Comparison of ENCODE assay signal across 8 cellular contexts in genomic region chr17:43673516-43674323, GRCh38. TPM values are rescaled to one million over a fixed set of nuclear protein-coding genes. Genes with fewer than 3 reads are reported as not detected.
DNase-seq lines count a peak whose midpoint lies in the region; ATAC-seq and TF ChIP-seq lines count a peak whose summit lies in the region.

No MANE protein-coding gene starts in this region.

- CTCF ChIA-PET in OCI-LY7 (lab: Charles Lee; ENCODE audit: unreplicated experiment): interaction anchor here (1.1 kb wide), 1 partner anchor 97 kb away, joined by 6 read pairs; no protein-coding TSS in a partner anchor

- peaks cover 14% of the 10 kb centered on the region for H3K4me1 ChIP-seq in OCI-LY7 (ENCODE audit: insufficient read depth, low read length, poor library complexity, severe bottlenecking)

- peaks cover 5 to 15% of the 10 kb centered on the region in 2 donors for H3K27me3 Mint-ChIP-seq in natural killer cell (ENCODE audit: low read depth in 2 of 2)

- TF ChIP-seq CTCF in HFF-Myc (IDR thresholded peaks at IDR 0.05; ENCODE audit: low read depth, low read length, missing control alignments) (peak; percentile 96), OCI-LY7 (conservative IDR thresholded peaks at IDR 0.05; ENCODE audit: low read length) (peak; percentile 91), natural killer cell (IDR thresholded peaks at IDR 0.05) (peak; percentile 83)

- H3K4me3 ChIP-seq in HFF-Myc (replicated peaks; ENCODE audit: low read depth, low read length) (no peak overlapping the region), OCI-LY7 (ENCODE audit: low read depth, low read length, poor library complexity, severe bottlenecking) (no peak overlapping the region)

- H4K20me1 ChIP-seq in OCI-LY7 (ENCODE audit: insufficient read depth, low read length): no peaks in the 10 kb centered on the region

- no TSS peak for BruUV-seq in OCI-LY7 (replicated peaks; lab: Mats Ljungman, UMichigan)

- no peaks in the 10 kb centered on the region for H3K9me2 ChIP-seq in OCI-LY7 (ENCODE audit: insufficient read depth, low read length)

- no peak overlapping the region for H3K4me3 Mint-ChIP-seq in natural killer cell

- intact Hi-C loops in OCI-LY7 (cut with micrococcal nuclease; ENCODE audit: unreplicated experiment) (loop anchor here (1.0 to 5.0 kb wide), 2 partner anchors 97 to 281 kb away; no protein-coding TSS in a partner anchor), natural killer cell (cut with micrococcal nuclease) (loop anchor here (1.0 kb wide), 1 partner anchor 97 kb away; no protein-coding TSS in a partner anchor)

- no peak overlapping the region for H3K4me2 ChIP-seq in OCI-LY7 (ENCODE audit: low read length)

- no peaks in the 10 kb centered on the region for H3K36me3 ChIP-seq in OCI-LY7 (ENCODE audit: insufficient read depth, low read length)

- H3K4me1 Mint-ChIP-seq in natural killer cell: peaks cover 6 to 11% of the 10 kb centered on the region in 2 donors

- POLR2A ChIA-PET in OCI-LY7 (lab: Charles Lee): no interaction called here

- H2AFZ ChIP-seq in OCI-LY7 (ENCODE audit: low read length): no peak overlapping the region

- peak; percentile 70 for ATAC-seq in esophagus mucosa
- peak; percentile 64 to 77 (median 67) for ATAC-seq in natural killer cell
- ATAC-seq in HG03565 (IDR thresholded peaks at IDR 0.05; ENCODE audit: unreplicated experiment): no peak

- DNase-seq in CD1c-positive myeloid dendritic cell (ENCODE audit: extremely low spot score) (peak; percentile 79), HFF-Myc (ENCODE audit: extremely low read depth, low read depth) (no peak), OCI-LY7 (ENCODE audit: low spot score) (peak; percentile 65), activated T-cell treated with anti-CD3 and anti-CD28 coated beads for 1 hour (ENCODE audit: low read depth) (peak; percentile 62), natural killer cell (peak; percentile 61)
- DNase-seq in stimulated activated naive CD4-positive, alpha-beta T cell (lab: John Stamatoyannopoulos, UW): peak; percentile 12 to 66 (median 49)

- no peak overlapping the region for H3K27ac ChIP-seq in OCI-LY7 (ENCODE audit: low read depth, low read length, poor library complexity, severe bottlenecking)

- H3K27ac Mint-ChIP-seq in natural killer cell: no peak overlapping the region

- H3K36me3 Mint-ChIP-seq in natural killer cell: no peaks in the 10 kb centered on the region

- no peaks in the 10 kb centered on the region for H3K79me2 ChIP-seq in OCI-LY7 (ENCODE audit: insufficient read depth, low read depth, low read length)

- no peaks in the 10 kb centered on the region for H3K9me3 Mint-ChIP-seq in natural killer cell

- no peaks in the 10 kb centered on the region for H3K9me3 ChIP-seq in OCI-LY7 (ENCODE audit: low read length)

RNA-seq across cellular contexts. Expression of gene MEOX1, which starts 12.0 kb away (rescaled TPM):
- not detected in 2 replicates for total RNA-seq in OCI-LY7 (2014; rRNA removed; shearing (Covaris generic))
- total RNA-seq in OCI-LY7 (2022): not detected in 2 replicates
- total RNA-seq in esophagus mucosa: 1.2 TPM
- under 1 TPM in 1 of 3 donors, not detected in 2; 0.18 TPM for total RNA-seq in natural killer cell
